19 cellular contexts compared by ENCODE assay signal in the genomic region with DNA sequence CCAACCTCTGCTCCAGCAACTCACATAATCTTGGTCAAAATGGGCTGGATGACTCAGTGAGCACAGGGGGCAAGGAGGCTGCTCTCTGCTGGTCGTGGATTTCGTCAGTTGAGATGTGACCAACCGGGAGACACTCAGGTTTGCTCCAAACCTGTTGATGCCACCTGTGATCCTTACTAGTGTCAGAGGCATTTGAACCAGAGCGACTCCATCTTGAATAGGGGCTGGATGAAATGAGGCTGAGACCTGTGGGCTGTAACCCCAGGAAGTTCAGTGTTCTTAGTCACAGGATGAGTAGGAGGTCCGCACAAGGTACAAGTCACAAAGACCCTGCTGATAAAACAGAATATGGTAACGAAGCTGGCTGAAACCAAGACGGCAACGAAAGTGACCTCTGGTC. TPM values are rescaled to one million over a fixed set of nuclear protein-coding genes. Genes with fewer than 3 reads are reported as not detected.
DNase-seq lines count a peak whose midpoint lies in the region; ATAC-seq, FAIRE-seq and TF ChIP-seq lines count a peak whose summit lies in the region.
"Had no signal": no experiment of that assay in that cellular context is flagged by ENCODE, and none has a peak within 500 bp of the region (broad histone marks: within the 10 kb centered on the region; RNA-seq: fewer than 3 reads in every experiment).

No MANE protein-coding gene starts in this region.

- no peaks in the 10 kb centered on the region for H3K36me3 ChIP-seq in K562 (ENCODE audit: control insufficient read depth, insufficient read depth, low read length)
- H3K36me3 ChIP-seq: BLaER1 had no signal

- TF ChIP-seq POLR2A in K562 (conservative IDR thresholded peaks at IDR 0.05) = no peak

- intact Hi-C loops in K562 (cut with micrococcal nuclease) = no loop called here

- FAIRE-seq in K562 (lab: Jason Lieb, UNC) = peak; percentile 29
- FAIRE-seq: GM12878, GM18507, H54 had no signal

- H3K27me3 ChIP-seq in K562 (ENCODE audit: control insufficient read depth in 2 of 2, insufficient read depth in 2 of 2, low read length in 2 of 2) = peaks cover 53 to 81% of the 10 kb centered on the region in 2 experiments
- H3K27me3 ChIP-seq: BLaER1 had no signal

- H3K36me3 Mint-ChIP-seq in activated CD8-positive, alpha-beta memory T cell treated with anti-CD3 and anti-CD28 coated beads, Interleukin-2, amount 10 ng/mL, durations not matched to agents 7 days and 5 days = no peaks in the 10 kb centered on the region
- H3K36me3 Mint-ChIP-seq: CD4-positive, CD25-positive, alpha-beta regulatory T cell had no signal

- H3K4me1 ChIP-seq in K562 (replicated peaks in 1 of 2; ENCODE audit: control insufficient read depth in 2 of 2, insufficient read depth in 2 of 2, low read length in 2 of 2) = peaks cover 0 to 11% of the 10 kb centered on the region in 2 experiments; a peak in 2 of 5 replicates

- peaks cover 5% of the 10 kb centered on the region for H3K9me1 ChIP-seq in K562 (ENCODE audit: control insufficient read depth, insufficient read depth, low read length)

- POLR2A ChIA-PET in K562 (lab: Yijun Ruan, JAX) = no interaction called here

- in situ Hi-C loops in K562 (cut with MboI) = no loop called here

- H3K9me3 ChIP-seq in K562 (replicated peaks; ENCODE audit: control insufficient read depth, insufficient read depth, low read depth, low read length) = no peaks in the 10 kb centered on the region
- H3K9me3 ChIP-seq: BLaER1 had no signal

- TF ChIP-seq RAD21 in K562 (CRISPR knock-in tag; conservative IDR thresholded peaks at IDR 0.05 in 1 of 2, IDR thresholded peaks at IDR 0.05 in 1 of 2) = no peak

- H3K9ac ChIP-seq in K562 (ENCODE audit: insufficient read depth in 1 of 2, low read depth in 2 of 2, low read length in 2 of 2) = no peak overlapping the region
- H3K9ac ChIP-seq: BLaER1, GM23248 had no signal

- no peak for ATAC-seq in activated CD8-positive, alpha-beta memory T cell treated with anti-CD3 and anti-CD28 coated beads, Interleukin-2, amount 10 ng/mL, durations not matched to agents 7 days and 5 days
- no peak for ATAC-seq in K562
- no peak for ATAC-seq in HG03196 (IDR thresholded peaks at IDR 0.05; ENCODE audit: unreplicated experiment)
- ATAC-seq: GM12878, HCT116 had no signal

- no peaks in the 10 kb centered on the region for H3K27me3 Mint-ChIP-seq in activated CD8-positive, alpha-beta memory T cell treated with anti-CD3 and anti-CD28 coated beads, Interleukin-2, amount 10 ng/mL, durations not matched to agents 7 days and 5 days

- H3K4me1 Mint-ChIP-seq in activated CD8-positive, alpha-beta memory T cell treated with anti-CD3 and anti-CD28 coated beads, Interleukin-2, amount 10 ng/mL, durations not matched to agents 7 days and 5 days = no peaks in the 10 kb centered on the region

- H3K9me3 Mint-ChIP-seq in activated CD8-positive, alpha-beta memory T cell treated with anti-CD3 and anti-CD28 coated beads, Interleukin-2, amount 10 ng/mL, durations not matched to agents 7 days and 5 days (ENCODE audit: low read depth) = no peaks in the 10 kb centered on the region
- H3K9me3 Mint-ChIP-seq: CD4-positive, CD25-positive, alpha-beta regulatory T cell had no signal

- TF ChIP-seq EP300 in K562 (IDR thresholded peaks at IDR 0.05; ENCODE audit: low read length) = no peak

- no peak overlapping the region for H3K27ac Mint-ChIP-seq in activated CD8-positive, alpha-beta memory T cell treated with anti-CD3 and anti-CD28 coated beads, Interleukin-2, amount 10 ng/mL, durations not matched to agents 7 days and 5 days
- H3K27ac Mint-ChIP-seq: CD4-positive, CD25-positive, alpha-beta regulatory T cell had no signal

- H3K27ac ChIP-seq in K562 (ENCODE audit: extremely low read depth, low read depth, low read length) = no peak overlapping the region
- H3K27ac ChIP-seq: BLaER1, GM23248 had no signal

- CTCF ChIA-PET in activated CD8-positive, alpha-beta memory T cell treated with anti-CD3 and anti-CD28 coated beads, Interleukin-2, amount 10 ng/mL, durations not matched to agents 7 days and 5 days (lab: Charles Lee) = interaction anchor here (1.4 kb wide), 1 partner anchor 11 kb away, joined by 4 read pairs; no protein-coding TSS in a partner anchor
- CTCF ChIA-PET in K562 (lab: Yijun Ruan, JAX; ENCODE audit: low intra/inter-chr PET ratio) = no interaction called here

- H3K4me3 ChIP-seq in K562 = no peak overlapping the region
- H3K4me3 ChIP-seq: BLaER1, GM12878, GM23248 had no signal

- DNase-seq in activated CD8-positive, alpha-beta memory T cell treated with anti-CD3 and anti-CD28 coated beads, Interleukin-2, amount 50 U/mL, for 48 hours = peak; percentile 15
- DNase-seq in activated CD8-positive, alpha-beta memory T cell treated with anti-CD3 and anti-CD28 coated beads, Interleukin-2, amount 10 ng/mL, durations not matched to agents 7 days and 5 days = no peak
- DNase-seq in K562 (ENCODE audit: extremely low read depth in 1 of 4, low spot score in 3 of 4) (no peak), mesenteric fat pad (ENCODE audit: low spot score) (peak; percentile 30), NCI-H1436 treated with DMSO at 0.1 percent for 48 hours (lab: John Stamatoyannopoulos, UW) (no peak), DMS53 (lab: John Stamatoyannopoulos, UW) (no peak)
- DNase-seq: 8988T; AML-193; CD4-positive, CD25-positive, alpha-beta regulatory T cell; DMS 273 treated with DMSO at 0.1 percent for 48 hours; DMS79; GM23248 had no signal

- 0% methylated on average over 8 of the region's 8 CpGs for WGBS in K562 (ENCODE audit: insufficient coverage, low coverage, missing lambda C conversion rate)

- H3K4me3 Mint-ChIP-seq in activated CD8-positive, alpha-beta memory T cell treated with anti-CD3 and anti-CD28 coated beads, Interleukin-2, amount 10 ng/mL, durations not matched to agents 7 days and 5 days = no peak overlapping the region
- H3K4me3 Mint-ChIP-seq: CD4-positive, CD25-positive, alpha-beta regulatory T cell had no signal

- H3K4me2 ChIP-seq in K562 (ENCODE audit: insufficient read depth, low read length) = no peak overlapping the region

- TF ChIP-seq CTCF in K562 (IDR thresholded peaks at IDR 0.05 in 2 of 3, conservative IDR thresholded peaks at IDR 0.05 in 1 of 3; ENCODE audit: insufficient read depth in 2 of 3, low read depth in 1 of 3, low read length in 3 of 3) = no peak

- no TSS peak for BruUV-seq in K562 (replicated peaks; lab: Mats Ljungman, UMichigan)

- no peak overlapping the region for H2AFZ ChIP-seq in K562 (ENCODE audit: low read depth, low read length)
- H2AFZ ChIP-seq: GM23248 had no signal

- H4K20me1 ChIP-seq in K562 (replicated peaks; ENCODE audit: control insufficient read depth, insufficient read depth, low read length) = peaks cover 9% of the 10 kb centered on the region
- H4K20me1 ChIP-seq: BLaER1 had no signal

- no peaks in the 10 kb centered on the region for H3K79me2 ChIP-seq in K562 (ENCODE audit: control insufficient read depth, insufficient read depth, low read length)

TF ChIP-seq in K562, 482 proteins besides CTCF, POLR2A, EP300 and RAD21 (continues in another document):
- TF ChIP-seq, protein P1, sequence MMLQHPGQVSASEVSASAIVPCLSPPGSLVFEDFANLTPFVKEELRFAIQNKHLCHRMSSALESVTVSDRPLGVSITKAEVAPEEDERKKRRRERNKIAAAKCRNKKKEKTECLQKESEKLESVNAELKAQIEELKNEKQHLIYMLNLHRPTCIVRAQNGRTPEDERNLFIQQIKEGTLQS (IDR thresholded peaks at IDR 0.05) = no peak
- TF ChIP-seq, protein P1 (CRISPR knock-in tag; conservative IDR thresholded peaks at IDR 0.05) = no peak
- TF ChIP-seq NR4A1 (CRISPR knock-in tag; IDR thresholded peaks at IDR 0.05) = no peak
- TF ChIP-seq NR4A1 (tag; IDR thresholded peaks at IDR 0.05) = peak; percentile 88
- no peak for TF ChIP-seq ZNF184 (CRISPR knock-in tag; IDR thresholded peaks at IDR 0.05)
- TF ChIP-seq HDAC8 (tag; IDR thresholded peaks at IDR 0.05) = peak; percentile 49; the same call in 1 of the 2 replicates

RNA-seq across cellular contexts. Expression of gene FAM20C, which starts 56.4 kb away (rescaled TPM):
- under 1 TPM; 0.45 to 0.73 TPM for total RNA-seq in activated CD8-positive, alpha-beta memory T cell treated with anti-CD3 and anti-CD28 coated beads, Interleukin-2, amount 10 ng/mL, durations not matched to agents 7 days and 5 days
- total RNA-seq in K562 (2011; cell fraction: chromatin; rRNA removed; ENCODE audit: low replicate concordance) = not detected in 2 replicates
- not detected in 2 replicates for total RNA-seq in K562 (2011; cell fraction: nucleolus; rRNA removed)
- not detected in 2 replicates for total RNA-seq in K562 (2011; cell fraction: nucleoplasm; rRNA removed)
- not detected in 2 replicates for total RNA-seq in K562 (2014; rRNA removed)
- not detected in 2 replicates for total RNA-seq in K562 (2014; rRNA removed; fragmentation: Illumina TruSeq; extraction: Trizol)
- total RNA-seq in K562 (2015; rRNA removed; fragmentation: Illumina TruSeq; extraction: Trizol) = not detected in 2 replicates
- total RNA-seq in K562 (2021) = 0.09 and 0.20 TPM in 2 replicates
- not detected in 2 replicates for polyA plus RNA-seq in K562 (2011; rRNA removed)
- polyA plus RNA-seq in K562 (2011; cell fraction: cytosol; rRNA removed) = not detected in 2 replicates
- not detected in 2 replicates for polyA plus RNA-seq in K562 (2011; cell fraction: nucleus; rRNA removed)
- polyA plus RNA-seq in K562 (2012) = not detected in 2 replicates
- not detected in 2 replicates for polyA plus RNA-seq in K562 (2014; fragmentation: Illumina TruSeq; extraction: Trizol)
- not detected for polyA plus RNA-seq in K562 (2014; fragmentation: Nextera tagmentation; extraction: Ambion mirVana)
- not detected in 2 replicates for polyA plus RNA-seq in K562 (2014; rRNA removed)
- polyA minus RNA-seq in K562 (2011; rRNA and poly(A)+ RNA removed) = not detected in 2 replicates
- polyA minus RNA-seq in K562 (2011; cell fraction: cytosol; rRNA and poly(A)+ RNA removed) = 0.64 TPM in 1 of 2 replicates, not detected in the other
- polyA minus RNA-seq in K562 (2011; cell fraction: nucleus; rRNA and poly(A)+ RNA removed) = not detected in 2 replicates
- total RNA-seq in mesenteric fat pad = 121 TPM
- total RNA-seq: CD4-positive, CD25-positive, alpha-beta regulatory T cell; HT-29 had no signal
- polyA plus RNA-seq: CD4-positive, CD25-positive, alpha-beta regulatory T cell; GM12878 had no signal

Comparison
In these comparisons a context has a peak if more than half of its experiments do, and no peak if none do; other contexts are left out.
1. DNase-seq: peak in activated CD8-positive, alpha-beta memory T cell treated with anti-CD3 and anti-CD28 coated beads, Interleukin-2, amount 50 U/mL, for 48 hours (single experiment) and mesenteric fat pad (single experiment); none in activated CD8-positive, alpha-beta memory T cell treated with anti-CD3 and anti-CD28 coated beads, Interleukin-2, amount 10 ng/mL, durations not matched to agents 7 days and 5 days (single experiment), K562 (0 of 4), NCI-H1436 treated with DMSO at 0.1 percent for 48 hours (single experiment) and DMS53 (single experiment).
2. RNA of gene FAM20C, which starts 56.4 kb away (total RNA-seq): 121 TPM in mesenteric fat pad (single experiment); 0.45 to 0.73 TPM in activated CD8-positive, alpha-beta memory T cell treated with anti-CD3 and anti-CD28 coated beads, Interleukin-2, amount 10 ng/mL, durations not matched to agents 7 days and 5 days and 0.09 to 0.20 TPM in K562; every median in the first group is over 10 times any median in the second.